In the genomic region with DNA sequence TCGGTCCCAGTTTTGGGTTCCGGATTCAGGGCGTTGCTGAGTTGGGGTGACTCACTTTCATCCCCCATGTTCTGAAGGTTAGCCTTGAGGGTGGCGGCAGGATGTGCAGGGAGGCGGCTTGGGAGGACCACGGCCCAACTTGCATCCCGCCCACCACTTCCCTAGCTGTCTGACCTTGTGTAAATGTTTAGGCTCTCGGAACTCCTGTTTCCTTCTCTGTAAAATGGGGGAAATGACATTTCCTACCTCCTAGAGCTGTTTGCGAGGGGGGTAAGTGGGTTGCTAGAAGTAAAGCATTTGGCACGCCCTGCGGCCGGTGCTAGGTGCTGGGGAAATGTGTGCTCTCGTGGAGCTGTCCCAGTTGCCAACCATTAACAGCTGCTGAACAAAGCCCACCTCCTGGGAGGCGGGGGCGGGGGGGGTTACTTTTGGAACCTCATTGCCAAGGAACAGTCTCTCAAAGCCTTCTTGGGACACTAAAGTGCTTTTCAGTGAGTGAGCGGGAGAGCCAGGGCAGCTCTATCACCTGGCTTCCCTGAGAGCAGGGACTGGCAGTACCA, we compare ENCODE assay signal across 8 cellular contexts. TPM values are rescaled to one million over a fixed set of nuclear protein-coding genes. Genes with fewer than 3 reads are reported as not detected.
DNase-seq lines count a peak whose midpoint lies in the region; ATAC-seq and TF ChIP-seq lines count a peak whose summit lies in the region.

No MANE protein-coding gene starts in this region.

- H3K36me3 ChIP-seq in A673 (ENCODE audit: insufficient read depth, low read length, poor library complexity, severe bottlenecking) (peaks cover 38% of the 10 kb centered on the region), Peyer's patch (peaks cover 0 to 34% (median 0%) of the 10 kb centered on the region in 3 donors)
- H3K36me3 ChIP-seq in naive thymus-derived CD4-positive, alpha-beta T cell (ENCODE audit: control insufficient read depth in 2 of 3, insufficient read depth in 3 of 3, low read length in 3 of 3): peaks cover 5 to 36% (median 8%) of the 10 kb centered on the region in 3 experiments

- peaks cover 33% of the 10 kb centered on the region for H3K4me1 ChIP-seq in A673 (ENCODE audit: insufficient read depth, low read length, poor library complexity, severe bottlenecking)
- peaks cover 0 to 55% (median 6%) of the 10 kb centered on the region in 4 donors for H3K4me1 ChIP-seq in Peyer's patch
- H3K4me1 ChIP-seq in naive thymus-derived CD4-positive, alpha-beta T cell (ENCODE audit: control insufficient read depth in 2 of 2, insufficient read depth in 2 of 2, low read length in 2 of 2): peaks cover 13 to 42% of the 10 kb centered on the region in 2 donors

- peaks cover 25% of the 10 kb centered on the region for H3K4me1 Mint-ChIP-seq in endothelial cell (ENCODE audit: unreplicated experiment)
- H3K4me1 Mint-ChIP-seq in naive thymus-derived CD4-positive, alpha-beta T cell: peaks cover 36 to 81% (median 59%) of the 10 kb centered on the region in 7 donors
- H3K4me1 Mint-ChIP-seq in immature natural killer cell: peaks cover 28 to 39% of the 10 kb centered on the region in 2 donors

- H3K4me3 ChIP-seq in A673 (ENCODE audit: low read depth, low read length, poor library complexity, severe bottlenecking) (no peak overlapping the region), Peyer's patch (peak overlapping the region in 2 of 4 donors; percentile 57 to 69)
- H3K4me3 ChIP-seq in naive thymus-derived CD4-positive, alpha-beta T cell (ENCODE audit: low read length): no peak overlapping the region

- H3K36me3 Mint-ChIP-seq in endothelial cell (ENCODE audit: low read depth, unreplicated experiment) (peaks cover 11% of the 10 kb centered on the region), immature natural killer cell (peaks cover 4 to 14% (median 13%) of the 10 kb centered on the region in 3 donors)
- H3K36me3 Mint-ChIP-seq in naive thymus-derived CD4-positive, alpha-beta T cell: peaks cover 6 to 29% (median 8%) of the 10 kb centered on the region in 5 donors

- H3K9me3 ChIP-seq in A673 (ENCODE audit: low read depth, low read length, poor library complexity, severe bottlenecking) (no peaks in the 10 kb centered on the region), Peyer's patch (no peaks in the 10 kb centered on the region)
- no peaks in the 10 kb centered on the region for H3K9me3 ChIP-seq in naive thymus-derived CD4-positive, alpha-beta T cell (ENCODE audit: control insufficient read depth in 2 of 3, low read length in 3 of 3)

- TF ChIP-seq CTCF in A673 (conservative IDR thresholded peaks at IDR 0.05; ENCODE audit: low read depth, low read length) (no peak), Peyer's patch (IDR thresholded peaks at IDR 0.05) (no peak), endothelial cell (IDR thresholded peaks at IDR 0.05; ENCODE audit: unreplicated experiment) (no peak)

- H3K27me3 ChIP-seq in A673 (replicated peaks; ENCODE audit: insufficient read depth, low read depth, low read length, poor library complexity) (no peaks in the 10 kb centered on the region), Peyer's patch (no peaks in the 10 kb centered on the region)
- H3K27me3 ChIP-seq in naive thymus-derived CD4-positive, alpha-beta T cell (ENCODE audit: control insufficient read depth in 2 of 2, insufficient read depth in 2 of 2, low read length in 2 of 2): no peaks in the 10 kb centered on the region

- H3K27ac ChIP-seq in A673 (ENCODE audit: low read depth, low read length, poor library complexity, severe bottlenecking) (peak overlapping the region; percentile 35), Peyer's patch (peak overlapping the region; percentile 38 to 98 (median 88))
- no peak overlapping the region for H3K27ac ChIP-seq in naive thymus-derived CD4-positive, alpha-beta T cell (ENCODE audit: low read depth, low read length)

- POLR2A ChIA-PET in A673 (lab: Charles Lee; ENCODE audit: low non-redundant PET): no interaction called here
- POLR2A ChIA-PET in naive thymus-derived CD4-positive, alpha-beta T cell (lab: Charles Lee): interaction anchor here (0.7 to 1.2 kb wide), 2 partner anchors 16 to 32 kb away, joined by 3 to 4 read pairs; a partner anchor contains a TSS

- CTCF ChIA-PET in A673 (lab: Charles Lee): no interaction called here
- CTCF ChIA-PET in naive thymus-derived CD4-positive, alpha-beta T cell (lab: Charles Lee): interaction anchor here (0.8 to 1.5 kb wide), 4 partner anchors 8 to 145 kb away, joined by 3 to 5 read pairs (median 3); no protein-coding TSS in a partner anchor

- peaks cover 5% of the 10 kb centered on the region for H3K27me3 Mint-ChIP-seq in endothelial cell (ENCODE audit: unreplicated experiment)
- no peaks in the 10 kb centered on the region for H3K27me3 Mint-ChIP-seq in naive thymus-derived CD4-positive, alpha-beta T cell
- H3K27me3 Mint-ChIP-seq in immature natural killer cell (ENCODE audit: low read depth in 3 of 3): peaks cover 0 to 3% (median 1%) of the 10 kb centered on the region in 3 donors

- DNase-seq in A673 (ENCODE audit: low spot score) (no peak), Peyer's patch (peak in 1 of 3 donors; percentile 48), endothelial cell (ENCODE audit: low spot score) (no peak), NCI-H82 (lab: John Stamatoyannopoulos, UW) (no peak), immature natural killer cell (no peak), DMS53 treated with DMSO at 0.1 percent for 48 hours (lab: John Stamatoyannopoulos, UW; ENCODE audit: unreplicated experiment) (no peak)
- DNase-seq in naive thymus-derived CD4-positive, alpha-beta T cell: no peak
- no peak for DNase-seq in activated CD4-positive, CD25-positive, alpha-beta regulatory T cell (lab: John Stamatoyannopoulos, UW)

- no TSS peak for BruUV-seq in A673 (replicated peaks; lab: Mats Ljungman, UMichigan)

- intact Hi-C loops in A673 (cut with micrococcal nuclease; ENCODE audit: unreplicated experiment): no loop called here
- intact Hi-C loops in naive thymus-derived CD4-positive, alpha-beta T cell (cut with micrococcal nuclease): no loop called here

- H3K9me3 Mint-ChIP-seq in endothelial cell (ENCODE audit: unreplicated experiment) (no peaks in the 10 kb centered on the region), immature natural killer cell (no peaks in the 10 kb centered on the region)
- no peaks in the 10 kb centered on the region for H3K9me3 Mint-ChIP-seq in naive thymus-derived CD4-positive, alpha-beta T cell

- H3K27ac Mint-ChIP-seq in endothelial cell (ENCODE audit: unreplicated experiment) (peak overlapping the region; percentile 99), immature natural killer cell (peak overlapping the region in 2 of 6 donors; percentile 17 to 36)
- H3K27ac Mint-ChIP-seq in naive thymus-derived CD4-positive, alpha-beta T cell: peak overlapping the region in 5 of 9 donors; percentile 34 to 69 (median 52)

- ATAC-seq in naive thymus-derived CD4-positive, alpha-beta T cell: no peak

- H3K4me3 Mint-ChIP-seq in endothelial cell (ENCODE audit: unreplicated experiment) (no peak overlapping the region), immature natural killer cell (no peak overlapping the region)
- H3K4me3 Mint-ChIP-seq in naive thymus-derived CD4-positive, alpha-beta T cell: peak overlapping the region in 7 of 10 donors; percentile 9 to 68 (median 39)

- no peak for TF ChIP-seq POLR2A in Peyer's patch (IDR thresholded peaks at IDR 0.05)

RNA-seq across cellular contexts. Expression of a gene that starts 27.5 kb away (rescaled TPM):
- total RNA-seq in A673 (2021) (120 and 122 TPM in 2 replicates), Peyer's patch (100 to 1,000 TPM; 123 to 193 (median 168) TPM), endothelial cell (ENCODE audit: unreplicated experiment) (39.8 TPM)
- 10 to 100 TPM; 52.0 to 70.8 (median 61.3) TPM for total RNA-seq in naive thymus-derived CD4-positive, alpha-beta T cell
- polyA plus RNA-seq in naive thymus-derived CD4-positive, alpha-beta T cell: 10 to 100 TPM; 32.3 to 36.1 TPM
- 10 to 100 TPM; 31.4 to 60.9 (median 56.6) TPM for polyA plus RNA-seq in immature natural killer cell

RNA-seq across cellular contexts. Expression of a gene that starts 32.0 kb away (rescaled TPM):
- total RNA-seq in A673 (2021) (24.7 and 26.1 TPM in 2 replicates), Peyer's patch (10 to 100 TPM; 18.2 to 44.1 (median 28.2) TPM), endothelial cell (ENCODE audit: unreplicated experiment) (8.5 TPM)
- 10 to 100 TPM; 12.4 to 26.3 (median 15.1) TPM for total RNA-seq in naive thymus-derived CD4-positive, alpha-beta T cell
- polyA plus RNA-seq in naive thymus-derived CD4-positive, alpha-beta T cell: 10 to 100 TPM in 1 of 2 donors, 1 to 10 TPM in 1; 8.4 to 14.7 TPM
- polyA plus RNA-seq in immature natural killer cell: 1 to 10 TPM; 2.8 to 8.8 (median 4.9) TPM

RNA-seq across cellular contexts. Expression of a gene that starts 32.9 kb away (rescaled TPM):
- 9.3 and 10.8 TPM in 2 replicates for total RNA-seq in A673 (2021)
- 10 to 100 TPM in 2 of 4 donors, 1 to 10 TPM in 2; 7.4 to 26.1 (median 11.8) TPM for total RNA-seq in Peyer's patch
- total RNA-seq in endothelial cell (ENCODE audit: unreplicated experiment): 9.9 TPM
- total RNA-seq in naive thymus-derived CD4-positive, alpha-beta T cell: 10 to 100 TPM; 10.7 to 13.3 (median 11.8) TPM
- polyA plus RNA-seq in naive thymus-derived CD4-positive, alpha-beta T cell: 10 to 100 TPM in 1 of 2 donors, 1 to 10 TPM in 1; 8.6 to 14.8 TPM
- 10 to 100 TPM in 2 of 3 donors, 1 to 10 TPM in 1; 5.1 to 17.2 (median 10.5) TPM for polyA plus RNA-seq in immature natural killer cell

RNA-seq across cellular contexts. Expression of a gene that starts 49.2 kb away (rescaled TPM):
- total RNA-seq in A673 (2021): not detected in 2 replicates
- 100 to 1,000 TPM in 1 of 4 donors, 10 to 100 TPM in 2, 1 to 10 TPM in 1; 1.9 to 191 (median 37.1) TPM for total RNA-seq in Peyer's patch
- total RNA-seq in endothelial cell (ENCODE audit: unreplicated experiment): not detected
- not detected for total RNA-seq in naive thymus-derived CD4-positive, alpha-beta T cell
- not detected for polyA plus RNA-seq in naive thymus-derived CD4-positive, alpha-beta T cell
- polyA plus RNA-seq in immature natural killer cell: under 1 TPM in 2 of 3 donors, not detected in 1; 0.44 to 0.66 TPM

Comparison
In these comparisons a context has a peak if more than half of its experiments do, and no peak if none do; other contexts are left out.
1. H3K4me3 Mint-ChIP-seq: peak in naive thymus-derived CD4-positive, alpha-beta T cell (7 of 10); none in endothelial cell (single experiment) and immature natural killer cell (0 of 5).